10 cellular contexts compared by ENCODE assay signal in the genomic region with DNA sequence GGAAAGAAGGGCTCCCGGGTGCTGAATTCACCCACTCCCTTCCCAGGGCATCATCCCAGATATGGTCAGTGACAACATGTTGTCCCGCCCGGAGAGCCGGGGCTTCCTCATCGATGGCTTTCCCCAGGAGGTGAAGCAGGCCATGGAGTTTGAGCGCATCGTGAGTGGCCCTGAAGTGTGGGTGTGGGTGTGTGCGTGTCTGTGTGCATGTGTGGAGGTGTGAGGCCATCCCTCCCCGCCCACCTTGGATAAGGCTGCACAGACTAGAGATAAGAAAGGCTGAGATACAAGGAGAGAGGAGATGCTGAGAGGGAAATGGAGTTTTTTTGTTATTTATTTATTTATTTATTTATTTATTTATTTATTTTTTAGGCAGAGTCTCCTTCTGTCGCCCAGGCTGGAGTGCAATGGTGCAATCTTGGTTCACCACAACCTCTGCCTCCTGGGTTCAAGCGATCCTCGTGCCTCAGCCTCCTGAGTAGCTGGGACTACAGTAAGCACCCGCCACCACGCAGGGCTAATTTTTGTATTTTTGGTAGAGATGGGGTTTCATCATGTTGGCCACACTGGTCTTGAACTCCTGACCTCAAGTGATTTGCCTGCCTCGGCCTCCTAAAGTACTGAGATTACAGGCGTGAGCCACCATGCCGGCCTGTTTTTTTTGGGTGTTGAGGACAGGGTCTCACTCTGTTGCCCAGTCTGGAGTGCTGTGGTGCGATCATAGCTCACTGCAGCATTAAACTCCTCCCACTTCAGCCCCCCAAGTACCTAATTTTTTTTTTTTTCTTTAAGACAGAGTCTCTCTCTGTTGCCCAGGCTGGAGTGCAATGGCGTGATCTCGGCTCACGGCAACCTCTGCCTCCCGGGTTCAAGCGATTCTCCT. TPM values are rescaled to one million over a fixed set of nuclear protein-coding genes. Genes with fewer than 3 reads are reported as not detected.
"Had no signal": no experiment of that assay in that cellular context is flagged by ENCODE, and none has a peak within 500 bp of the region (broad histone marks: within the 10 kb centered on the region; RNA-seq: fewer than 3 reads in every experiment).

No MANE protein-coding gene starts in this region.

RNA-seq across cellular contexts. Expression of a gene that starts 33.3 kb away (rescaled TPM):
- total RNA-seq: lung microvascular endothelial cell; mesenteric fat pad; myocyte; natural killer cell treated with Interleukin-12 subunit alpha and Interleukin-12 subunit beta and Interleukin-15 and Interleukin-18, amount 100 ng/mL, for 72 hours; omental fat pad; right atrium auricular region; smooth muscle cell; ureter had no signal
- polyA plus RNA-seq: keratinocyte; naive thymus-derived CD4-positive, alpha-beta T cell had no signal
